Comparison of ENCODE assay signal across 18 cellular contexts in the genomic region with DNA sequence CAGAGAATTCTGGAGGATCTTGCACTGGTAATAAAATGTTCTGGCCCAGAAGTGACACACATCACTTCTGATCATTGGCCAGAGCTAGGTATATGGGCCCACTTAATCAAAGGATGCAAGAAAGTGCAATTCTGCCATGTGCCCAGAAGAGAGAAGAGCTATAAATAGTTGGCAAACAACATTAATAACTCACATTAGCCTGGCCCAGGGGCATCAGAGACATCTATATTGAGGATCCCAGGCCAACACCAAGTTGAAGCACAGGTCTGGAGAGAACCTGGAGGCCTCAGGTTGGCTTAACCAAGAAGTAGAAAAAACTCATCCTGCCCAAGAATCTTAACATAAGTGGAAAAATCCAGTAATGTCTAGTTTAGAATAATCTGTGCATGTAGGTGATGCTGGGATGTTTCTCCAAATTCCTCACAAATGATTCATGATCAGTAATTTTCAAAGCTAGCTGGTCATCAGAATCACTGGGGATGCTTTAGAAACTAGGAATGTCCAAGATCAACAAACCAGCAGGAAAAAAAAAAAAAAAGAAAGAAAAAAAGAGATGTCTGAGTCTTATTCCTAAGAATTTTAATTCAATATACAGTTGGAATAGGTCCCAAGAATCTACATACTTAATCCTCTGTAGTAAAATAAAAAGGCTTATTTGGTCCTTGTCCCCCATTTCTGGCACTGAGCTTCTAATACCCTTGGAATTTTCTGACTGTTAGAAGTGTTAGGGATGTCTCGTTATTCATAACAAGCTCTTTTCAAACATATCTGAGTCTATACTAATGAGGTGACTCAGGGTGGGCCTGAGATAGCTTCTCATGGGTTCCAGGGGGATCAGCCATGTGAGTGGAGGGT. TPM values are rescaled to one million over a fixed set of nuclear protein-coding genes. Genes with fewer than 3 reads are reported as not detected.
A peak's percentile ranks its signal among the peaks of the same experiment; 100 is the strongest.
DNase-seq lines count a peak whose midpoint lies in the region; ATAC-seq, FAIRE-seq and TF ChIP-seq lines count a peak whose summit lies in the region.
"Had no signal": no experiment of that assay in that cellular context is flagged by ENCODE, and none has a peak within 500 bp of the region (broad histone marks: within the 10 kb centered on the region; RNA-seq: fewer than 3 reads in every experiment).

No MANE protein-coding gene starts in this region.

- H3K4me3 Mint-ChIP-seq in GM23338: no peak overlapping the region
- H3K4me3 Mint-ChIP-seq: activated CD4-positive, alpha-beta T cell treated with anti-CD3 and anti-CD28 coated beads for 36 hours; natural killer cell treated with Interleukin-12 subunit alpha and Interleukin-12 subunit beta and Interleukin-15 and Interleukin-18, amount 100 ng/mL, for 72 hours had no signal

- ATAC-seq in HepG2 (no peak), right lobe of liver (no peak), foreskin keratinocyte (no peak), GM23338 (no peak)
- ATAC-seq: activated CD4-positive, alpha-beta T cell treated with anti-CD3 and anti-CD28 coated beads for 36 hours; natural killer cell treated with Interleukin-12 subunit alpha and Interleukin-12 subunit beta and Interleukin-15 and Interleukin-18, amount 100 ng/mL, for 72 hours had no signal

- peaks cover 23% of the 10 kb centered on the region for H3K4me1 ChIP-seq in HepG2 (ENCODE audit: insufficient read depth, low read length)
- H3K4me1 ChIP-seq in right lobe of liver: no peaks in the 10 kb centered on the region
- peaks cover 30% of the 10 kb centered on the region for H3K4me1 ChIP-seq in adipocyte (ENCODE audit: control insufficient read depth, insufficient read depth, low read length)
- peaks cover 27% of the 10 kb centered on the region for H3K4me1 ChIP-seq in foreskin keratinocyte
- H3K4me1 ChIP-seq in GM23338 (ENCODE audit: insufficient read depth): no peaks in the 10 kb centered on the region
- H3K4me1 ChIP-seq: spleen, tibial nerve had no signal

- H3F3A ChIP-seq in GM23338 (replicated peaks; ENCODE audit: low read depth): no peaks in the 10 kb centered on the region

- intact Hi-C loops in HepG2 (cut with micrococcal nuclease; ENCODE audit: unreplicated experiment) (no loop called here), right lobe of liver (cut with DNase I) (no loop called here)

- TF ChIP-seq RAD21 in HepG2 (CRISPR knock-in tag; IDR thresholded peaks at IDR 0.05): no peak

- no peak for TF ChIP-seq EP300 in HepG2 (IDR thresholded peaks at IDR 0.05; ENCODE audit: low read depth in 2 of 2, low read length in 2 of 2)
- TF ChIP-seq EP300 in HepG2 (CRISPR knock-in tag; IDR thresholded peaks at IDR 0.05; ENCODE audit: borderline replicate concordance): no peak

- no peak overlapping the region for H3K9ac ChIP-seq in HepG2 (ENCODE audit: insufficient read depth, low read depth, low read length)
- H3K9ac ChIP-seq in adipocyte (ENCODE audit: low read length): no peak overlapping the region
- H3K9ac ChIP-seq: KMS-11 had no signal

- in situ Hi-C loops in HepG2 (cut with HindIII; ENCODE audit: extremely low pct_ligation_motif_present, low pct_unique_long_range_greater_than_20kb): no loop called here

- no peaks in the 10 kb centered on the region for H3K9me3 Mint-ChIP-seq in GM23338
- H3K9me3 Mint-ChIP-seq: natural killer cell treated with Interleukin-12 subunit alpha and Interleukin-12 subunit beta and Interleukin-15 and Interleukin-18, amount 100 ng/mL, for 72 hours had no signal

- peak; percentile 38 for DNase-seq in HepG2 (ENCODE audit: low spot score)
- DNase-seq in right lobe of liver: no peak
- DNase-seq in adipocyte (ENCODE audit: low read depth): peak; percentile 78
- peak; percentile 70 to 82 for DNase-seq in foreskin keratinocyte
- DNase-seq in T-helper 9 cell: no peak
- no peak for DNase-seq in GM23338 (ENCODE audit: low spot score)
- no peak for DNase-seq in effector CD8-positive, alpha-beta T cell (lab: John Stamatoyannopoulos, UW)
- no peak for DNase-seq in NCI-H2196 treated with DMSO at 0.1 percent for 48 hours (lab: John Stamatoyannopoulos, UW; ENCODE audit: unreplicated experiment)
- DNase-seq: activated CD4-positive, alpha-beta T cell treated with anti-CD3 and anti-CD28 coated beads for 36 hours; AML-193; central memory CD4-positive, alpha-beta T cell; DMS79 treated with DMSO at 0.1 percent for 48 hours; esophagus squamous epithelium; NCI-H2029; spleen had no signal

- peaks cover 4% of the 10 kb centered on the region; the same call in 1 of the 2 replicates for H3K9me2 ChIP-seq in GM23338 (ENCODE audit: insufficient read depth)

- CTCF ChIA-PET in HepG2 (lab: Yijun Ruan, JAX; ENCODE audit: low intra/inter-chr PET ratio, low total read pairs): no interaction called here

- peaks cover 6% of the 10 kb centered on the region; the same call in 1 of the 3 replicates for H3K4me1 Mint-ChIP-seq in GM23338
- H3K4me1 Mint-ChIP-seq: activated CD4-positive, alpha-beta T cell treated with anti-CD3 and anti-CD28 coated beads for 36 hours had no signal

- peaks cover 3% of the 10 kb centered on the region for H3K27me3 Mint-ChIP-seq in GM23338 (ENCODE audit: insufficient read depth, low read depth, poor library complexity)
- H3K27me3 Mint-ChIP-seq: activated CD4-positive, alpha-beta T cell treated with anti-CD3 and anti-CD28 coated beads for 36 hours had no signal

- no peaks in the 10 kb centered on the region; a peak in 1 of 5 replicates for H3K27me3 ChIP-seq in HepG2 (ENCODE audit: control insufficient read depth in 1 of 2, insufficient read depth in 2 of 2, low read length in 2 of 2)
- H3K27me3 ChIP-seq in right lobe of liver: no peaks in the 10 kb centered on the region
- H3K27me3 ChIP-seq in adipocyte (replicated peaks; ENCODE audit: control insufficient read depth, insufficient read depth, low read length): no peaks in the 10 kb centered on the region
- H3K27me3 ChIP-seq in foreskin keratinocyte: no peaks in the 10 kb centered on the region
- no peaks in the 10 kb centered on the region for H3K27me3 ChIP-seq in GM23338 (ENCODE audit: insufficient read depth)
- H3K27me3 ChIP-seq: spleen, tibial nerve had no signal

- 52% methylated on average over 1 of the region's 1 CpG for WGBS in HepG2 (ENCODE audit: low lambda C conversion rate)
- WGBS in right lobe of liver (ENCODE audit: insufficient coverage, low coverage, low lambda C conversion rate, missing lambda C conversion rate): 78% methylated on average over 1 of the region's 1 CpG

- TF ChIP-seq CTCF in HepG2 (CRISPR knock-in tag; IDR thresholded peaks at IDR 0.05) (no peak), right lobe of liver (IDR thresholded peaks at IDR 0.05) (no peak), foreskin keratinocyte (conservative IDR thresholded peaks at IDR 0.05) (no peak), GM23338 (conservative IDR thresholded peaks at IDR 0.05; ENCODE audit: low read depth in 2 of 2) (no peak)

- H3K4me2 ChIP-seq in HepG2 (ENCODE audit: low read depth, low read length): no peak overlapping the region
- H3K4me2 ChIP-seq in GM23338: no peak overlapping the region
- H3K4me2 ChIP-seq: KMS-11 had no signal

- POLR2A ChIA-PET in HepG2 (lab: Yijun Ruan, JAX): interaction anchor here (1.0 to 1.8 kb wide), 3 partner anchors 25 to 72 kb away, joined by 3 to 5 read pairs (median 3); a partner anchor contains a TSS

- H4K20me1 ChIP-seq in HepG2 (ENCODE audit: insufficient read depth, low read length): no peaks in the 10 kb centered on the region
- no peaks in the 10 kb centered on the region for H4K20me1 ChIP-seq in GM23338 (replicated peaks; ENCODE audit: insufficient read depth)

- H3K36me3 ChIP-seq in HepG2 (replicated peaks in 1 of 2; ENCODE audit: control insufficient read depth in 1 of 2, insufficient read depth in 2 of 2, low read length in 2 of 2) (no peaks in the 10 kb centered on the region), right lobe of liver (no peaks in the 10 kb centered on the region), adipocyte (ENCODE audit: control insufficient read depth, insufficient read depth, low read length, severe bottlenecking) (no peaks in the 10 kb centered on the region), GM23338 (ENCODE audit: insufficient read depth) (no peaks in the 10 kb centered on the region)
- H3K36me3 ChIP-seq: esophagus squamous epithelium, spleen, tibial nerve had no signal

- H3K27ac ChIP-seq in HepG2 (ENCODE audit: extremely low read length, insufficient read depth, low read length) (no peak overlapping the region), right lobe of liver (no peak overlapping the region), foreskin keratinocyte (peak overlapping the region; percentile 23), GM23338 (ENCODE audit: low read depth) (no peak overlapping the region)
- H3K27ac ChIP-seq: esophagus squamous epithelium, KMS-11, spleen, tibial nerve had no signal

- H3K79me2 ChIP-seq in HepG2 (ENCODE audit: insufficient read depth, low read length) (no peaks in the 10 kb centered on the region), GM23338 (replicated peaks; ENCODE audit: insufficient read depth) (no peaks in the 10 kb centered on the region)

- H3K9me3 ChIP-seq in HepG2 (ENCODE audit: low read length) (no peaks in the 10 kb centered on the region), right lobe of liver (no peaks in the 10 kb centered on the region), adipocyte (ENCODE audit: control insufficient read depth, low read length) (no peaks in the 10 kb centered on the region)
- H3K9me3 ChIP-seq: esophagus squamous epithelium, spleen, tibial nerve had no signal

- TF ChIP-seq POLR2A in HepG2 (IDR thresholded peaks at IDR 0.05; ENCODE audit: insufficient read depth in 1 of 2, low read depth in 2 of 2, low read length in 2 of 2): no peak
- TF ChIP-seq POLR2A in right lobe of liver (IDR thresholded peaks at IDR 0.05): no peak

- H3K4me3 ChIP-seq in HepG2 (replicated peaks in 1 of 3; ENCODE audit: insufficient read depth in 1 of 3, low read depth in 2 of 3, low read length in 3 of 3): no peak overlapping the region
- H3K4me3 ChIP-seq in right lobe of liver: no peak overlapping the region
- no peak overlapping the region for H3K4me3 ChIP-seq in adipocyte (ENCODE audit: low read length)
- no peak overlapping the region for H3K4me3 ChIP-seq in GM23338
- H3K4me3 ChIP-seq: esophagus squamous epithelium, spleen, tibial nerve had no signal

- H2AFZ ChIP-seq in HepG2 (ENCODE audit: low read length): no peak overlapping the region
- H2AFZ ChIP-seq in GM23338: no peak overlapping the region

- no peaks in the 10 kb centered on the region for H3K36me3 Mint-ChIP-seq in GM23338 (ENCODE audit: low read depth)
- H3K36me3 Mint-ChIP-seq: natural killer cell treated with Interleukin-12 subunit alpha and Interleukin-12 subunit beta and Interleukin-15 and Interleukin-18, amount 100 ng/mL, for 72 hours had no signal

- H3K27ac Mint-ChIP-seq in GM23338: no peak overlapping the region
- H3K27ac Mint-ChIP-seq: activated CD4-positive, alpha-beta T cell treated with anti-CD3 and anti-CD28 coated beads for 36 hours; natural killer cell treated with Interleukin-12 subunit alpha and Interleukin-12 subunit beta and Interleukin-15 and Interleukin-18, amount 100 ng/mL, for 72 hours had no signal

- no peak for FAIRE-seq in HepG2 (lab: Jason Lieb, UNC)

- BruUV-seq in HepG2 (replicated peaks; lab: Mats Ljungman, UMichigan): no TSS peak

RNA-seq across cellular contexts. Expression of a gene that starts 35.0 kb away (rescaled TPM):
- total RNA-seq in HepG2 (2016; rRNA removed; fragmentation: Illumina TruSeq; extraction: Trizol) (55.9 and 57.8 TPM in 2 replicates), right lobe of liver (100 to 1,000 TPM in 2 of 6 experiments, 10 to 100 TPM in 4; 30.6 to 125 (median 74.5) TPM), foreskin keratinocyte (29.3 and 30.0 TPM in 2 replicates)
- total RNA-seq in HepG2 (2016; cell fraction: cytosol; rRNA removed; fragmentation: Illumina TruSeq; extraction: Trizol; ENCODE audit: low read depth): 25.1 and 29.0 TPM in 2 replicates
- 52.7 and 57.5 TPM in 2 replicates for total RNA-seq in HepG2 (2016; cell fraction: insoluble cytoplasmic fraction; rRNA removed; fragmentation: Illumina TruSeq; extraction: Trizol)
- 48.2 and 58.4 TPM in 2 replicates for total RNA-seq in HepG2 (2016; cell fraction: membrane; rRNA removed; fragmentation: Illumina TruSeq; extraction: Trizol)
- total RNA-seq in HepG2 (2016; cell fraction: nucleus; rRNA removed; fragmentation: Illumina TruSeq; extraction: Trizol): 46.1 and 58.2 TPM in 2 replicates
- polyA plus RNA-seq in HepG2 (2011; rRNA removed) (57.5 and 65.4 TPM in 2 replicates), foreskin keratinocyte (27.7 and 31.9 TPM in 2 replicates), GM23338 (2016; fragmentation: Nextera tagmentation; extraction: Ambion mirVana) (4.6 and 5.0 TPM in 2 replicates)
- polyA plus RNA-seq in HepG2 (2011; cell fraction: cytosol; rRNA removed): 53.6 and 68.8 TPM in 2 replicates
- 77.6 and 80.4 TPM in 2 replicates for polyA plus RNA-seq in HepG2 (2011; cell fraction: nucleus; rRNA removed)
- polyA plus RNA-seq in HepG2 (2012): 44.8 and 48.8 TPM in 2 replicates
- 23.6 and 36.8 TPM in 2 replicates for polyA plus RNA-seq in HepG2 (2016; cell fraction: cytosol; fragmentation: Illumina TruSeq; extraction: Trizol; ENCODE audit: low read depth)
- polyA plus RNA-seq in HepG2 (2016; cell fraction: insoluble cytoplasmic fraction; fragmentation: Illumina TruSeq; extraction: Trizol; ENCODE audit: low read depth): 46.2 and 49.2 TPM in 2 replicates
- 37.8 and 44.2 TPM in 2 replicates for polyA plus RNA-seq in HepG2 (2016; cell fraction: membrane; fragmentation: Illumina TruSeq; extraction: Trizol; ENCODE audit: low read depth)
- 60.9 and 62.0 TPM in 2 replicates for polyA plus RNA-seq in HepG2 (2016; cell fraction: nucleus; fragmentation: Illumina TruSeq; extraction: Trizol; ENCODE audit: insufficient read depth, low read depth)
- polyA minus RNA-seq in HepG2 (2011; rRNA and poly(A)+ RNA removed; ENCODE audit: low replicate concordance): 186 TPM in 1 of 2 replicates, not detected in the other
- 51.4 TPM in 2 replicates for polyA minus RNA-seq in HepG2 (2011; cell fraction: cytosol; rRNA and poly(A)+ RNA removed)
- polyA minus RNA-seq in HepG2 (2011; cell fraction: nucleus; rRNA and poly(A)+ RNA removed): 70.1 and 71.3 TPM in 2 replicates
- 7.9 and 8.5 TPM in 2 replicates for total RNA-seq in GM23338 (2014; rRNA removed; shearing (Covaris generic))
- total RNA-seq: natural killer cell treated with Interleukin-12 subunit alpha and Interleukin-12 subunit beta and Interleukin-15 and Interleukin-18, amount 100 ng/mL, for 72 hours had no signal

RNA-seq across cellular contexts. Expression of a gene that starts 50.8 kb away (rescaled TPM):
- total RNA-seq in HepG2 (2016; rRNA removed; fragmentation: Illumina TruSeq; extraction: Trizol): 163 and 248 TPM in 2 replicates
- total RNA-seq in HepG2 (2016; cell fraction: cytosol; rRNA removed; fragmentation: Illumina TruSeq; extraction: Trizol; ENCODE audit: low read depth): 60.1 and 62.4 TPM in 2 replicates
- 157 and 259 TPM in 2 replicates for total RNA-seq in HepG2 (2016; cell fraction: insoluble cytoplasmic fraction; rRNA removed; fragmentation: Illumina TruSeq; extraction: Trizol)
- 81.7 and 88.8 TPM in 2 replicates for total RNA-seq in HepG2 (2016; cell fraction: membrane; rRNA removed; fragmentation: Illumina TruSeq; extraction: Trizol)
- 77.4 and 86.6 TPM in 2 replicates for total RNA-seq in HepG2 (2016; cell fraction: nucleus; rRNA removed; fragmentation: Illumina TruSeq; extraction: Trizol)
- polyA plus RNA-seq in HepG2 (2011; rRNA removed): 27.7 and 43.2 TPM in 2 replicates
- polyA plus RNA-seq in HepG2 (2011; cell fraction: cytosol; rRNA removed): 22.2 and 26.1 TPM in 2 replicates
- polyA plus RNA-seq in HepG2 (2011; cell fraction: nucleus; rRNA removed): 15.2 and 16.6 TPM in 2 replicates
- polyA plus RNA-seq in HepG2 (2012): 37.9 and 66.8 TPM in 2 replicates
- 54.7 and 55.9 TPM in 2 replicates for polyA plus RNA-seq in HepG2 (2016; cell fraction: cytosol; fragmentation: Illumina TruSeq; extraction: Trizol; ENCODE audit: low read depth)
- 233 and 251 TPM in 2 replicates for polyA plus RNA-seq in HepG2 (2016; cell fraction: insoluble cytoplasmic fraction; fragmentation: Illumina TruSeq; extraction: Trizol; ENCODE audit: low read depth)
- 56.1 and 61.5 TPM in 2 replicates for polyA plus RNA-seq in HepG2 (2016; cell fraction: membrane; fragmentation: Illumina TruSeq; extraction: Trizol; ENCODE audit: low read depth)
- 72.7 and 74.8 TPM in 2 replicates for polyA plus RNA-seq in HepG2 (2016; cell fraction: nucleus; fragmentation: Illumina TruSeq; extraction: Trizol; ENCODE audit: insufficient read depth, low read depth)
- 14.2 and 34.0 TPM in 2 replicates for polyA minus RNA-seq in HepG2 (2011; rRNA and poly(A)+ RNA removed; ENCODE audit: low replicate concordance)
- polyA minus RNA-seq in HepG2 (2011; cell fraction: cytosol; rRNA and poly(A)+ RNA removed): 30.5 and 33.6 TPM in 2 replicates
- polyA minus RNA-seq in HepG2 (2011; cell fraction: nucleus; rRNA and poly(A)+ RNA removed): 101 and 126 TPM in 2 replicates
- 10 to 100 TPM; 41.4 to 50.2 (median 44.0) TPM for total RNA-seq in right lobe of liver
- 76.9 and 79.7 TPM in 2 replicates for total RNA-seq in foreskin keratinocyte
- polyA plus RNA-seq in foreskin keratinocyte: 50.3 and 61.5 TPM in 2 replicates
- 65.5 and 85.5 TPM in 2 replicates for total RNA-seq in GM23338 (2014; rRNA removed; shearing (Covaris generic))
- 131 and 149 TPM in 2 replicates for polyA plus RNA-seq in GM23338 (2016; fragmentation: Nextera tagmentation; extraction: Ambion mirVana)

Comparison
In these comparisons a context has a peak if more than half of its experiments do, and no peak if none do; other contexts are left out.
1. DNase-seq: peak in HepG2 (single experiment), adipocyte (single experiment) and foreskin keratinocyte (2 of 2); none in right lobe of liver (0 of 3), T-helper 9 cell (single experiment), GM23338 (single experiment), effector CD8-positive, alpha-beta T cell (single experiment) and NCI-H2196 treated with DMSO at 0.1 percent for 48 hours (single experiment).